In genomic region chr3:167830007-167830406, GRCh38 we compare ENCODE assay signal across 1 cellular context.
TF ChIP-seq lines count a peak whose summit lies in the region.

No MANE protein-coding gene starts in this region.

TF ChIP-seq in GM12878, 131 proteins besides CTCF, POLR2A, EP300 and RAD21 (continued from another document):
- TF ChIP-seq PAX5 (IDR thresholded peaks at IDR 0.05; ENCODE audit: borderline replicate concordance, low read depth, low read length) (peak; percentile 29; the same call in 1 of the 2 replicates), DPF2 (IDR thresholded peaks at IDR 0.05) (no peak), PBX3 (IDR thresholded peaks at IDR 0.05; ENCODE audit: insufficient replicate concordance, low read depth, low read length) (no peak)
TF ChIP-seq in GM12878: peak in this region for 5.
